In genomic region chr18:37385846-37386435, GRCh38 we compare ENCODE assay signal across 8 cellular contexts.
DNase-seq lines count a peak whose midpoint lies in the region; ATAC-seq and TF ChIP-seq lines count a peak whose summit lies in the region.

No MANE protein-coding gene starts in this region.

- CTCF ChIA-PET in SK-N-SH (lab: Yijun Ruan, JAX), result interaction anchor here (0.7 to 4.8 kb wide), 23 partner anchors 8 to 379 kb away, joined by 3 to 26 read pairs (median 4); no protein-coding TSS in a partner anchor

- H3K36me3 ChIP-seq in SK-N-SH (replicated peaks in 1 of 2; ENCODE audit: control insufficient read depth in 1 of 2, insufficient read depth in 2 of 2, low read length in 1 of 2) (no peaks in the 10 kb centered on the region), breast epithelium (no peaks in the 10 kb centered on the region)

- H3K27ac ChIP-seq in SK-N-SH (ENCODE audit: low read depth in 2 of 2, low read length in 1 of 2), result no peak overlapping the region
- no peak overlapping the region for H3K27ac ChIP-seq in breast epithelium

- no peaks in the 10 kb centered on the region for H3K27me3 ChIP-seq in SK-N-SH (ENCODE audit: insufficient read depth)
- H3K27me3 ChIP-seq in breast epithelium, result no peaks in the 10 kb centered on the region

- no peak overlapping the region; a peak in 1 of 4 replicates for H3K4me3 ChIP-seq in SK-N-SH (ENCODE audit: low read depth in 2 of 2, low read length in 1 of 2)
- H3K4me3 ChIP-seq in breast epithelium, result no peak overlapping the region

- intact Hi-C loops in breast epithelium (cut with DNase I; ENCODE audit: low total_unique reads), result no loop called here
- intact Hi-C loops in posterior vena cava (cut with DNase I), result loop anchor here in 1 of 2 donors (5.0 kb wide), 1 partner anchor 151 kb away; no protein-coding TSS in a partner anchor
- intact Hi-C loops in left colon (cut with DNase I, micrococcal nuclease), result no loop called here

- H2AFZ ChIP-seq in SK-N-SH (ENCODE audit: low read depth), result no peak overlapping the region

- no peaks in the 10 kb centered on the region for H3K9me3 ChIP-seq in SK-N-SH
- H3K9me3 ChIP-seq in breast epithelium, result peaks cover 11 to 22% of the 10 kb centered on the region in 2 donors

- TF ChIP-seq CTCF in SK-N-SH (IDR thresholded peaks at IDR 0.05) (peak; percentile 72), breast epithelium (IDR thresholded peaks at IDR 0.05) (peak in 2 of 3 donors; percentile 33 to 54)

- ATAC-seq in SK-N-SH treated with all-trans-retinoic acid at 6 μM for 48 hours (no peak), left colon (no peak)

- H3K4me2 ChIP-seq in SK-N-SH, result no peak overlapping the region

- H3K4me1 ChIP-seq in SK-N-SH (ENCODE audit: control insufficient read depth in 1 of 2, insufficient read depth in 2 of 2, low read depth in 1 of 2, low read length in 1 of 2) (peaks cover 0 to 24% of the 10 kb centered on the region in 2 experiments; a peak in 1 of 4 replicates), breast epithelium (no peaks in the 10 kb centered on the region)

- POLR2A ChIA-PET in SK-N-SH (lab: Yijun Ruan, JAX), result no interaction called here

- no peak for TF ChIP-seq EP300 in SK-N-SH (IDR thresholded peaks at IDR 0.05; ENCODE audit: borderline replicate concordance in 1 of 2, low read depth in 1 of 2, low read length in 1 of 2)

- H3K79me2 ChIP-seq in SK-N-SH (ENCODE audit: insufficient read depth), result no peaks in the 10 kb centered on the region

- no peaks in the 10 kb centered on the region for H3F3A ChIP-seq in SK-N-SH (replicated peaks; ENCODE audit: insufficient read depth)

- no peaks in the 10 kb centered on the region for H3K9me2 ChIP-seq in SK-N-SH

- H3K9ac ChIP-seq in SK-N-SH, result no peak overlapping the region

- peak; percentile 79 for TF ChIP-seq RAD21 in SK-N-SH (IDR thresholded peaks at IDR 0.05; ENCODE audit: low read length)

- no peaks in the 10 kb centered on the region for H4K20me1 ChIP-seq in SK-N-SH (ENCODE audit: insufficient read depth)

- TF ChIP-seq POLR2A in breast epithelium (IDR thresholded peaks at IDR 0.05), result no peak

- WGBS in SK-N-SH (ENCODE audit: low lambda C conversion rate), result 60% methylated on average over 5 of the region's 5 CpGs

- DNase-seq in SK-N-SH (peak; percentile 52), NCI-H2081 treated with DMSO at 0.1 percent for 48 hours (lab: John Stamatoyannopoulos, UW) (peak; percentile 27), breast epithelium (ENCODE audit: low spot score in 2 of 2) (no peak), midbrain (lab: John Stamatoyannopoulos, UW) (peak; percentile 30), H4 (ENCODE audit: low spot score) (no peak), posterior vena cava (ENCODE audit: low spot score) (no peak), left colon (no peak)

TF ChIP-seq in SK-N-SH, 30 proteins besides CTCF, POLR2A, EP300 and RAD21:
- TF ChIP-seq USF2 (IDR thresholded peaks at IDR 0.05; ENCODE audit: borderline replicate concordance, low read depth, low read length) (no peak), RFX5 (IDR thresholded peaks at IDR 0.05; ENCODE audit: low read length) (0 out of 2 replicates have a peak, but pooled peaks have one; percentile 24), SMC3 (IDR thresholded peaks at IDR 0.05; ENCODE audit: low read depth, low read length) (peak; percentile 58)
TF ChIP-seq in SK-N-SH: peak in this region for 2.

TF ChIP-seq in SK-N-SH treated with all-trans-retinoic acid at 6 μM for 48 hours, 23 proteins besides CTCF, POLR2A, EP300 and RAD21:
- TF ChIP-seq GLIS3 (CRISPR knock-in tag; IDR thresholded peaks at IDR 0.05), result no peak
- TF ChIP-seq ZNF8 (CRISPR knock-in tag; IDR thresholded peaks at IDR 0.05), result no peak
- no peak for TF ChIP-seq ZNF565 (CRISPR knock-in tag; conservative IDR thresholded peaks at IDR 0.05; ENCODE audit: low read depth)
- TF ChIP-seq TSHZ2 (CRISPR knock-in tag; IDR thresholded peaks at IDR 0.05), result no peak
- TF ChIP-seq BACH2 (CRISPR knock-in tag; IDR thresholded peaks at IDR 0.05; ENCODE audit: borderline replicate concordance), result no peak
- no peak for TF ChIP-seq POU6F1 (CRISPR knock-in tag; IDR thresholded peaks at IDR 0.05; ENCODE audit: borderline replicate concordance, low read depth)
- TF ChIP-seq CSRNP3 (CRISPR knock-in tag; IDR thresholded peaks at IDR 0.05), result no peak
- no peak for TF ChIP-seq RARB (CRISPR knock-in tag; IDR thresholded peaks at IDR 0.05)
- TF ChIP-seq TCF4 (CRISPR knock-in tag; IDR thresholded peaks at IDR 0.05; ENCODE audit: borderline replicate concordance), result no peak
- no peak for TF ChIP-seq CSDC2 (CRISPR knock-in tag; IDR thresholded peaks at IDR 0.05)
- no peak for TF ChIP-seq ARNTL (CRISPR knock-in tag; IDR thresholded peaks at IDR 0.05; ENCODE audit: borderline replicate concordance, low read depth)
- no peak for TF ChIP-seq ZFP30 (CRISPR knock-in tag; IDR thresholded peaks at IDR 0.05)
- no peak for TF ChIP-seq ISL1 (CRISPR knock-in tag; IDR thresholded peaks at IDR 0.05)
- TF ChIP-seq CREB5 (CRISPR knock-in tag; IDR thresholded peaks at IDR 0.05; ENCODE audit: low read depth), result no peak
- TF ChIP-seq ZC3H10 (CRISPR knock-in tag; IDR thresholded peaks at IDR 0.05), result no peak
- no peak for TF ChIP-seq ESRRG (CRISPR knock-in tag; IDR thresholded peaks at IDR 0.05)

Comparison
In these comparisons a context has a peak if more than half of its experiments do, and no peak if none do; other contexts are left out.
1. DNase-seq: peak in SK-N-SH (single experiment), NCI-H2081 treated with DMSO at 0.1 percent for 48 hours (single experiment) and midbrain (single experiment); none in breast epithelium (0 of 2), H4 (single experiment), posterior vena cava (single experiment) and left colon (0 of 2).